ENCODE assay signal across 26 cellular contexts in the genomic region with DNA sequence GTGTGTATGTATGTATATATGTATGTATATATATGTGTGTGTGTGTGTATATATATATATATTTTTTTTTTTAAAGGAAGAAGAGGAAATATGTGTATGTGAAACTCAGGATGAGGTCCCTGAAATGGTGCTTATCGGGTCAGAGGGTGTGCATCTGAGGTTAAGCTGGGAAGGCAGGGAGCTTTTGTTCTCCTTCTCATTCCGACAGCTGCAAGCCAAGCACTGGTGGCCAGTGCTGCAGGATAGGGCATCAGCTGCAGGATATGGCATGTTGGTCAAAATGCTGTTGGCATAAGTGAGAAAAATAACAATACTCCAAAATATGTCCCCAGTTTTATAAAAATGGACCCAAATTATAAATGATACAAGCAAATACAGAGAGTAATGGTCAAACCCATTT. TPM values are rescaled to one million over a fixed set of nuclear protein-coding genes. Genes with fewer than 3 reads are reported as not detected.
DNase-seq lines count a peak whose midpoint lies in the region; ATAC-seq and TF ChIP-seq lines count a peak whose summit lies in the region.
"Had no signal": no experiment of that assay in that cellular context is flagged by ENCODE, and none has a peak within 500 bp of the region (broad histone marks: within the 10 kb centered on the region; RNA-seq: fewer than 3 reads in every experiment).

No MANE protein-coding gene starts in this region.

- no peak for ATAC-seq in naive thymus-derived CD4-positive, alpha-beta T cell
- ATAC-seq in stimulated activated effector memory CD8-positive, alpha-beta T cell treated with anti-CD3 and anti-CD28 coated beads, Interleukin-12 subunit alpha, Interleukin-12 subunit beta, amount 100 ng/mL, for 72 hours: no peak
- ATAC-seq: K562, PC-3, SK-N-SH treated with all-trans-retinoic acid at 6 μM for 48 hours had no signal

- POLR2A ChIA-PET in A673 (lab: Charles Lee; ENCODE audit: low non-redundant PET): no interaction called here
- POLR2A ChIA-PET in naive thymus-derived CD4-positive, alpha-beta T cell (lab: Charles Lee): no interaction called here

- CTCF ChIA-PET in A673 (lab: Charles Lee): no interaction called here
- CTCF ChIA-PET in naive thymus-derived CD4-positive, alpha-beta T cell (lab: Charles Lee): no interaction called here

- peak overlapping the region in 2 of 10 donors; percentile 9 to 36 for H3K4me3 Mint-ChIP-seq in naive thymus-derived CD4-positive, alpha-beta T cell
- no peak overlapping the region for H3K4me3 Mint-ChIP-seq in stimulated activated effector memory CD8-positive, alpha-beta T cell treated with anti-CD3 and anti-CD28 coated beads, Interleukin-12 subunit alpha, Interleukin-12 subunit beta, amount 100 ng/mL, for 72 hours
- H3K4me3 Mint-ChIP-seq: CD14-positive monocyte had no signal

- no peaks in the 10 kb centered on the region for H3K9me3 ChIP-seq in A673 (ENCODE audit: low read depth, low read length, poor library complexity, severe bottlenecking)
- no peaks in the 10 kb centered on the region for H3K9me3 ChIP-seq in naive thymus-derived CD4-positive, alpha-beta T cell (ENCODE audit: control insufficient read depth in 2 of 3, low read length in 3 of 3)
- H3K9me3 ChIP-seq: BE2C, MG63 had no signal

- peaks cover 32 to 76% (median 63%) of the 10 kb centered on the region in 7 donors for H3K4me1 Mint-ChIP-seq in naive thymus-derived CD4-positive, alpha-beta T cell
- H3K4me1 Mint-ChIP-seq in stimulated activated effector memory CD8-positive, alpha-beta T cell treated with anti-CD3 and anti-CD28 coated beads, Interleukin-12 subunit alpha, Interleukin-12 subunit beta, amount 100 ng/mL, for 72 hours: peaks cover 55% of the 10 kb centered on the region

- H3K27me3 ChIP-seq in A673 (replicated peaks; ENCODE audit: insufficient read depth, low read depth, low read length, poor library complexity): no peaks in the 10 kb centered on the region
- no peaks in the 10 kb centered on the region for H3K27me3 ChIP-seq in naive thymus-derived CD4-positive, alpha-beta T cell (ENCODE audit: control insufficient read depth in 2 of 2, insufficient read depth in 2 of 2, low read length in 2 of 2)
- H3K27me3 ChIP-seq: BE2C, MG63 had no signal

- H3K36me3 ChIP-seq in A673 (ENCODE audit: insufficient read depth, low read length, poor library complexity, severe bottlenecking): peaks cover 58% of the 10 kb centered on the region
- peaks cover 6 to 81% (median 13%) of the 10 kb centered on the region in 3 experiments for H3K36me3 ChIP-seq in naive thymus-derived CD4-positive, alpha-beta T cell (ENCODE audit: control insufficient read depth in 2 of 3, insufficient read depth in 3 of 3, low read length in 3 of 3)

- H3K9me3 Mint-ChIP-seq in naive thymus-derived CD4-positive, alpha-beta T cell: no peaks in the 10 kb centered on the region
- no peaks in the 10 kb centered on the region for H3K9me3 Mint-ChIP-seq in stimulated activated effector memory CD8-positive, alpha-beta T cell treated with anti-CD3 and anti-CD28 coated beads, Interleukin-12 subunit alpha, Interleukin-12 subunit beta, amount 100 ng/mL, for 72 hours
- H3K9me3 Mint-ChIP-seq: CD14-positive monocyte; CD8-positive, alpha-beta memory T cell had no signal

- H3K27ac ChIP-seq in A673 (ENCODE audit: low read depth, low read length, poor library complexity, severe bottlenecking): peak overlapping the region; percentile 42
- H3K27ac ChIP-seq in naive thymus-derived CD4-positive, alpha-beta T cell (ENCODE audit: low read depth, low read length): peak overlapping the region; percentile 9

- H3K4me3 ChIP-seq in A673 (ENCODE audit: low read depth, low read length, poor library complexity, severe bottlenecking): no peak overlapping the region
- H3K4me3 ChIP-seq in naive thymus-derived CD4-positive, alpha-beta T cell (ENCODE audit: low read length): no peak overlapping the region
- H3K4me3 ChIP-seq: K562, MG63 had no signal

- no peaks in the 10 kb centered on the region for H3K27me3 Mint-ChIP-seq in naive thymus-derived CD4-positive, alpha-beta T cell
- H3K27me3 Mint-ChIP-seq: CD8-positive, alpha-beta memory T cell had no signal

- DNase-seq in A673 (ENCODE audit: low spot score): no peak
- peak; percentile 26 for DNase-seq in LHCN-M2 (ENCODE audit: low read depth)
- no peak for DNase-seq in naive thymus-derived CD4-positive, alpha-beta T cell
- no peak for DNase-seq in stimulated activated effector memory CD8-positive, alpha-beta T cell treated with anti-CD3 and anti-CD28 coated beads, Interleukin-12 subunit alpha, Interleukin-12 subunit beta, amount 100 ng/mL, for 72 hours (ENCODE audit: low spot score in 2 of 2)
- DNase-seq in GDM1 (lab: John Stamatoyannopoulos, UW): no peak
- DNase-seq in NCI-H1694 treated with DMSO at 0.1 percent for 48 hours (lab: John Stamatoyannopoulos, UW): no peak
- no peak for DNase-seq in superior temporal gyrus (ENCODE audit: extremely low spot score)
- DNase-seq: ACHN; BE2C; CD8-positive, alpha-beta memory T cell; DMS 273 treated with DMSO at 0.1 percent for 48 hours; DMS79 treated with DMSO at 0.1 percent for 48 hours; HCEC 1CT; Kasumi-1; MG63; NCI-H1105 treated with DMSO at 0.1 percent for 48 hours; NCI-H146; NCI-H2029; NCI-H446; NCI-H526; NCI-H82; NK-92 treated with Interleukin-12 subunit alpha and Interleukin-12 subunit beta, amount 100 ng/mL, for 24 hours; PC-3 had no signal

- H3K27ac Mint-ChIP-seq in naive thymus-derived CD4-positive, alpha-beta T cell: peak overlapping the region in 1 of 9 donors; percentile 18
- peak overlapping the region; percentile 78 for H3K27ac Mint-ChIP-seq in stimulated activated effector memory CD8-positive, alpha-beta T cell treated with anti-CD3 and anti-CD28 coated beads, Interleukin-12 subunit alpha, Interleukin-12 subunit beta, amount 100 ng/mL, for 72 hours

- TF ChIP-seq CTCF in A673 (conservative IDR thresholded peaks at IDR 0.05; ENCODE audit: low read depth, low read length): no peak

- peaks cover 4% of the 10 kb centered on the region for H3K4me1 ChIP-seq in A673 (ENCODE audit: insufficient read depth, low read length, poor library complexity, severe bottlenecking)
- peaks cover 7 to 29% of the 10 kb centered on the region in 2 donors for H3K4me1 ChIP-seq in naive thymus-derived CD4-positive, alpha-beta T cell (ENCODE audit: control insufficient read depth in 2 of 2, insufficient read depth in 2 of 2, low read length in 2 of 2)
- H3K4me1 ChIP-seq: BE2C had no signal

- no TSS peak for BruUV-seq in A673 (replicated peaks; lab: Mats Ljungman, UMichigan)

- H3K36me3 Mint-ChIP-seq in naive thymus-derived CD4-positive, alpha-beta T cell: peaks cover 6 to 23% (median 12%) of the 10 kb centered on the region in 5 donors
- peaks cover 99% of the 10 kb centered on the region for H3K36me3 Mint-ChIP-seq in stimulated activated effector memory CD8-positive, alpha-beta T cell treated with anti-CD3 and anti-CD28 coated beads, Interleukin-12 subunit alpha, Interleukin-12 subunit beta, amount 100 ng/mL, for 72 hours

- intact Hi-C loops in A673 (cut with micrococcal nuclease; ENCODE audit: unreplicated experiment): no loop called here
- intact Hi-C loops in naive thymus-derived CD4-positive, alpha-beta T cell (cut with micrococcal nuclease): no loop called here

RNA-seq across cellular contexts. Expression of a gene that starts 7.4 kb away (rescaled TPM):
- 216 and 220 TPM in 2 replicates for total RNA-seq in A673 (2021)
- total RNA-seq in LHCN-M2 (2014; rRNA removed): 133 TPM in 2 replicates
- polyA plus RNA-seq in LHCN-M2 (2012): 161 TPM
- total RNA-seq in naive thymus-derived CD4-positive, alpha-beta T cell: 10 to 100 TPM; 47.5 to 94.5 (median 73.9) TPM
- polyA plus RNA-seq in naive thymus-derived CD4-positive, alpha-beta T cell: 10 to 100 TPM; 84.2 to 95.1 TPM

RNA-seq across cellular contexts. Expression of a gene that starts 8.3 kb away (rescaled TPM):
- total RNA-seq in A673 (2021) (70.5 and 75.3 TPM in 2 replicates), LHCN-M2 (2014; rRNA removed) (145 and 163 TPM in 2 replicates)
- polyA plus RNA-seq in LHCN-M2 (2012): 81.2 TPM
- 100 to 1,000 TPM in 1 of 5 experiments, 10 to 100 TPM in 4; 57.9 to 131 (median 63.4) TPM for total RNA-seq in naive thymus-derived CD4-positive, alpha-beta T cell
- polyA plus RNA-seq in naive thymus-derived CD4-positive, alpha-beta T cell: 10 to 100 TPM; 33.1 to 54.5 TPM

RNA-seq across cellular contexts. Expression of a gene that starts 29.6 kb away (rescaled TPM):
- total RNA-seq in A673 (2021) (0.86 and 2.2 TPM in 2 replicates), LHCN-M2 (2014; rRNA removed) (6.0 and 7.2 TPM in 2 replicates)
- polyA plus RNA-seq in LHCN-M2 (2012): 5.2 TPM
- total RNA-seq in naive thymus-derived CD4-positive, alpha-beta T cell: 1 to 10 TPM in 2 of 5 experiments, not detected in 3; 2.4 to 2.5 TPM
- not detected for polyA plus RNA-seq in naive thymus-derived CD4-positive, alpha-beta T cell
- polyA plus RNA-seq: CD8-positive, alpha-beta memory T cell had no signal

RNA-seq across cellular contexts. Expression of a gene that starts 39.7 kb away (rescaled TPM):
- total RNA-seq in A673 (2021): 3.3 and 4.5 TPM in 2 replicates
- total RNA-seq in LHCN-M2 (2014; rRNA removed): 1.1 and 2.5 TPM in 2 replicates
- 1.6 TPM for polyA plus RNA-seq in LHCN-M2 (2012)
- total RNA-seq in naive thymus-derived CD4-positive, alpha-beta T cell: 10 to 100 TPM; 11.5 to 95.9 (median 12.8) TPM
- polyA plus RNA-seq in naive thymus-derived CD4-positive, alpha-beta T cell: 1 to 10 TPM; 1.1 to 2.4 TPM
